Comparison of ENCODE assay signal across 13 cellular contexts in genomic region chr1:245797592-245798366, GRCh38.
A peak's percentile ranks its signal among the peaks of the same experiment; 100 is the strongest.
DNase-seq lines count a peak whose midpoint lies in the region; ATAC-seq, FAIRE-seq and TF ChIP-seq lines count a peak whose summit lies in the region.
"Had no signal": no experiment of that assay in that cellular context is flagged by ENCODE, and none has a peak within 500 bp of the region (broad histone marks: within the 10 kb centered on the region; RNA-seq: fewer than 3 reads in every experiment).

No MANE protein-coding gene starts in this region.

- H3K4me3 ChIP-seq in GM12875 (ENCODE audit: low read depth, low read length) (no peak overlapping the region), PC-9 (no peak overlapping the region), fibroblast of pulmonary artery (replicated peaks; ENCODE audit: low read depth, low read length) (no peak overlapping the region)

- ATAC-seq in GM18873 (IDR thresholded peaks at IDR 0.05; ENCODE audit: low FRiP score, unreplicated experiment): no peak

- no peak overlapping the region for H3K4me2 ChIP-seq in PC-9

- no TSS peak for BruUV-seq in PC-9 (replicated peaks; lab: Mats Ljungman, UMichigan)

- no peaks in the 10 kb centered on the region for H3K27me3 ChIP-seq in PC-9 (ENCODE audit: insufficient read depth, low read depth)

- H3K9me3 ChIP-seq in PC-9 (ENCODE audit: insufficient read depth, low read depth): no peaks in the 10 kb centered on the region

- no peaks in the 10 kb centered on the region for H3K36me3 ChIP-seq in PC-9 (ENCODE audit: low read depth)

- POLR2A ChIA-PET in PC-9 (lab: Charles Lee; ENCODE audit: unreplicated experiment): no interaction called here

- CTCF ChIA-PET in PC-9 (lab: Charles Lee): interaction anchor here (0.6 kb wide), 2 partner anchors 173 to 1433 kb away, joined by 3 to 14 read pairs; no protein-coding TSS in a partner anchor

- intact Hi-C loops in PC-9 (cut with micrococcal nuclease; ENCODE audit: unreplicated experiment): no loop called here

- H4K20me1 ChIP-seq in PC-9 (ENCODE audit: insufficient read depth): no peaks in the 10 kb centered on the region

- DNase-seq in ACHN: peak; percentile 50
- DNase-seq in PC-9: no peak
- DNase-seq in fibroblast of pulmonary artery (ENCODE audit: low read depth): peak; percentile 27
- no peak for DNase-seq in RCC 7860 (ENCODE audit: low spot score)
- no peak for DNase-seq in NK-92 (lab: John Stamatoyannopoulos, UW; ENCODE audit: unreplicated experiment)
- no peak for DNase-seq in C1 segment of cervical spinal cord (lab: John Stamatoyannopoulos, UW)
- DNase-seq: activated naive CD8-positive, alpha-beta T cell treated with anti-CD3 and anti-CD28 coated beads, Interleukin-2, amount 50 U/mL, for 24 hours; EL; stimulated activated naive CD4-positive, alpha-beta T cell treated with Interleukin-2 at 50 U/mL for 16 hours; T-helper 9 cell had no signal

- no peak overlapping the region for H2AFZ ChIP-seq in PC-9

- FAIRE-seq in RCC 7860 (lab: Jason Lieb, UNC): no peak
- FAIRE-seq: islet of Langerhans had no signal

- peak; percentile 28; the same call in 1 of the 2 replicates for TF ChIP-seq CTCF in GM12875 (IDR thresholded peaks at IDR 0.05; ENCODE audit: borderline replicate concordance, insufficient read depth, low read depth, low read length)
- TF ChIP-seq CTCF in PC-9 (conservative IDR thresholded peaks at IDR 0.05): peak; percentile 54
- TF ChIP-seq CTCF in fibroblast of pulmonary artery (IDR thresholded peaks at IDR 0.05; ENCODE audit: low read length, missing control alignments): peak; percentile 46

- H3K27ac ChIP-seq in PC-9: no peak overlapping the region

- no peaks in the 10 kb centered on the region for H3F3A ChIP-seq in PC-9 (ENCODE audit: insufficient read depth, low read depth)

- in situ Hi-C loops in ACHN (cut with HindIII; ENCODE audit: low pct_ligation_motif_present, low pct_unique_long_range_greater_than_20kb, low sequenced_read_pairs): no loop called here

- H3K4me1 ChIP-seq in PC-9 (replicated peaks; ENCODE audit: insufficient read depth): no peaks in the 10 kb centered on the region

- no peaks in the 10 kb centered on the region for H3K9me2 ChIP-seq in PC-9 (ENCODE audit: insufficient read depth)

- no peaks in the 10 kb centered on the region for H3K79me2 ChIP-seq in PC-9 (ENCODE audit: low read depth)

Comparison
In these comparisons a context has a peak if more than half of its experiments do, and no peak if none do; other contexts are left out.
1. DNase-seq: peak in ACHN (single experiment) and fibroblast of pulmonary artery (single experiment); none in PC-9 (0 of 2), RCC 7860 (single experiment), NK-92 (single experiment) and C1 segment of cervical spinal cord (0 of 14).
2. Peak in every context shown above with its lines, with median percentiles within 50 percentile points of each other: CTCF ChIP-seq.